Comparison of ENCODE assay signal across 10 cellular contexts in the genomic region with DNA sequence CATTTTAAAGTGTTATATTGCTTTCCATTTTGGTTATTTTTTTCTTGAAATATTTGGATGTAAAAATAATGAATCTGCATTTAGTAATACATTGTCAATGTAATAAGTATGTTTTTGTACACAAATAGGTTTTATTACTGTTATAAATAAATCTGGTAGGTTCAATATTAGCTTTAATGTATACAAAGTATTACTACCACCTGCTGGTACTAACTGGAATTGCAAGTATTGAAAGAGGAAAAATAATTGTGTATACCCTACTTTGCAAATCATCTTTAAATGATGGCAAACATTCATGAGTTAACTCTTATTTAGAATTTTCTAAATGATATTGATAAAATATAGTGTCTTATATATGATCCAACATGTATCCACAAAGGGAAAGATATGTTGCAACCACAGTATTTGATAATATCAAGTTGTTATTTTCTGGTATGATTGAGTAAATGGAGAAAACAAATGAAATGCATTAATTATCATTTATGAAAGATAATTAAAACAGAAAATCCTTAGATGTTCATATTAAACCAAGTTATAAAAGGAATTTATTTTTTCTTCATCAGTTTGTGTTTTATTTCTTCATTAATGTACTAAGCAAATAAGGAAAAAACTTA. TPM values are rescaled to one million over a fixed set of nuclear protein-coding genes. Genes with fewer than 3 reads are reported as not detected.
DNase-seq lines count a peak whose midpoint lies in the region; ATAC-seq, FAIRE-seq and TF ChIP-seq lines count a peak whose summit lies in the region.
"Had no signal": no experiment of that assay in that cellular context is flagged by ENCODE, and none has a peak within 500 bp of the region (broad histone marks: within the 10 kb centered on the region; RNA-seq: fewer than 3 reads in every experiment).

No MANE protein-coding gene starts in this region.

- H3K27ac Mint-ChIP-seq in nephron progenitor cell: no peak overlapping the region
- H3K27ac Mint-ChIP-seq: stimulated activated memory B cell treated with anti-CD40 and anti-IgM and Interleukin-4, amounts not matched to agents 10 μg/mL and 1 μg/mL and 100 μg/mL, for 72 hours had no signal

- H3K9me3 Mint-ChIP-seq in nephron progenitor cell: peaks cover 50% of the 10 kb centered on the region
- H3K9me3 Mint-ChIP-seq: stimulated activated memory B cell treated with anti-CD40 and anti-IgM and Interleukin-4, amounts not matched to agents 10 μg/mL and 1 μg/mL and 100 μg/mL, for 72 hours had no signal

- H3K36me3 ChIP-seq in brain microvascular endothelial cell (replicated peaks): no peaks in the 10 kb centered on the region

- H3K4me3 ChIP-seq in brain microvascular endothelial cell (ENCODE audit: low read depth, low read length): no peak overlapping the region

- FAIRE-seq in GM12892 (lab: Jason Lieb, UNC): no peak

- no peaks in the 10 kb centered on the region for H3K4me1 Mint-ChIP-seq in nephron progenitor cell
- H3K4me1 Mint-ChIP-seq: stimulated activated memory B cell treated with anti-CD40 and anti-IgM and Interleukin-4, amounts not matched to agents 10 μg/mL and 1 μg/mL and 100 μg/mL, for 72 hours had no signal

- H3K27me3 Mint-ChIP-seq in nephron progenitor cell (ENCODE audit: low read depth, poor library complexity): no peaks in the 10 kb centered on the region
- H3K27me3 Mint-ChIP-seq: stimulated activated memory B cell treated with anti-CD40 and anti-IgM and Interleukin-4, amounts not matched to agents 10 μg/mL and 1 μg/mL and 100 μg/mL, for 72 hours had no signal

- TF ChIP-seq CTCF in GM10266 (IDR thresholded peaks at IDR 0.05; ENCODE audit: control insufficient read depth, insufficient read depth, low read depth, missing control alignments): peak; percentile 51
- TF ChIP-seq CTCF in brain microvascular endothelial cell (IDR thresholded peaks at IDR 0.05; ENCODE audit: low read depth, low read length, missing control alignments): peak; percentile 21
- TF ChIP-seq CTCF in nephron progenitor cell (IDR thresholded peaks at IDR 0.05): peak; percentile 52

- no peak for ATAC-seq in GM21717 (IDR thresholded peaks at IDR 0.05; ENCODE audit: unreplicated experiment)
- ATAC-seq: stimulated activated memory B cell treated with anti-CD40 and anti-IgM and Interleukin-4, amounts not matched to agents 10 μg/mL and 1 μg/mL and 100 μg/mL, for 72 hours had no signal

- in situ Hi-C loops in brain microvascular endothelial cell (cut with HindIII; ENCODE audit: low pct_ligation_motif_present, low sequenced_read_pairs): no loop called here

- H3K4me3 Mint-ChIP-seq in nephron progenitor cell: no peak overlapping the region
- H3K4me3 Mint-ChIP-seq: stimulated activated memory B cell treated with anti-CD40 and anti-IgM and Interleukin-4, amounts not matched to agents 10 μg/mL and 1 μg/mL and 100 μg/mL, for 72 hours had no signal

- no peak overlapping the region for H3K27ac ChIP-seq in brain microvascular endothelial cell

- H3K36me3 Mint-ChIP-seq in nephron progenitor cell (ENCODE audit: low read depth): no peaks in the 10 kb centered on the region
- H3K36me3 Mint-ChIP-seq: stimulated activated memory B cell treated with anti-CD40 and anti-IgM and Interleukin-4, amounts not matched to agents 10 μg/mL and 1 μg/mL and 100 μg/mL, for 72 hours had no signal

- DNase-seq in GM10266 (ENCODE audit: extremely low spot score) (no peak), LHCN-M2 (ENCODE audit: low read depth) (peak; percentile 36), brain microvascular endothelial cell (no peak), nephron progenitor cell (no peak), NCI-H2081 (lab: John Stamatoyannopoulos, UW) (no peak), GM12892 (ENCODE audit: insufficient read length) (no peak)
- no peak for DNase-seq in activated T-cell treated with anti-CD3 and anti-CD28 coated beads, Interleukin-2, amount 50 U/mL, for 1 hour
- DNase-seq: mesenchymal stem cell had no signal

- H3K27me3 ChIP-seq in brain microvascular endothelial cell (replicated peaks): no peaks in the 10 kb centered on the region

- TF ChIP-seq POLR2A in GM12892 (IDR thresholded peaks at IDR 0.05; ENCODE audit: low read depth, low read length): no peak

RNA-seq across cellular contexts. Expression of a gene that starts 3.2 kb away (rescaled TPM):
- not detected in 2 replicates for total RNA-seq in LHCN-M2 (2014; rRNA removed)
- not detected for polyA plus RNA-seq in LHCN-M2 (2012)
- not detected for polyA plus RNA-seq in GM12892 (2012; ENCODE audit: missing spikeins)

RNA-seq across cellular contexts. Expression of a gene that starts 42.3 kb away (rescaled TPM):
- total RNA-seq in LHCN-M2 (2014; rRNA removed): not detected in 2 replicates
- not detected for polyA plus RNA-seq in LHCN-M2 (2012)
- not detected for polyA plus RNA-seq in GM12892 (2012; ENCODE audit: missing spikeins)

RNA-seq across cellular contexts. Expression of a gene that starts 52.6 kb away (rescaled TPM):
- total RNA-seq in LHCN-M2 (2014; rRNA removed): not detected in 2 replicates
- not detected for polyA plus RNA-seq in LHCN-M2 (2012)
- polyA plus RNA-seq in GM12892 (2012; ENCODE audit: missing spikeins): not detected
